ENCODE assay signal across 8 cellular contexts in the genomic region with DNA sequence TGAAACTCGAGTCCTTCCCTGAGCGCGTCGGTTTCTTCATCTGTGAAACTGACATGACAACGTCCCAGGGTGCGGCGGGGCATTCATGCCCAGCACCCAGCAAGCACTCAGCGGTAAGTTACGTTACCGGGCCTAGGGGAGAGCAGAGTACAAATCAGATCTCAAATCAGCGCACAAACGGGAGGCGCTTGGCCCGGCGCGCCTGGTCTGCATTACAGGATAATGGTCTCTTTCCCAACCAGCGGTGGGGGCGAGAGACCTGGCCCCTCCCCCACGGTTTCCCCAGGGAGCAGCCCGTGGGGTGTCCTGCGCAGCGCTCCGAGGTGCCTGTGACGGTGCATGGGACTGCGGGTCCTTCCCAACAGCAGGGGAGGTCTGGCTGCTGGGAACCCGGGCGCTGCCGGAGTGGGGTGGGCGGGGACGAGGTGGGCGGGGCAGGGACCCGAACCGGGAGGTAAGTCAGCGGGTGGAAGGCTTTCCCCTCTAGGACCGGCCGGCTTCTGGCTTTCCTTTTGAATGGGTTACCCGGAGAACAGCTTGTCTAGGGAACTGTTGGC. TPM values are rescaled to one million over a fixed set of nuclear protein-coding genes. Genes with fewer than 3 reads are reported as not detected.
A peak's percentile ranks its signal among the peaks of the same experiment; 100 is the strongest.
DNase-seq lines count a peak whose midpoint lies in the region; ATAC-seq and TF ChIP-seq lines count a peak whose summit lies in the region.

No MANE protein-coding gene starts in this region.

- peak; percentile 30 for DNase-seq in GM10266 (ENCODE audit: extremely low spot score)
- peak; percentile 67 for DNase-seq in fibroblast of villous mesenchyme (ENCODE audit: low read depth)
- peak; percentile 62 to 75 (median 73) for DNase-seq in ovary
- DNase-seq in NCI-H446 treated with DMSO at 0.1 percent for 48 hours (lab: John Stamatoyannopoulos, UW): no peak
- no peak for DNase-seq in caudate nucleus (lab: John Stamatoyannopoulos, UW)
- DNase-seq in cerebellar nuclear complex (lab: John Stamatoyannopoulos, UW): no peak

- no peak for TF ChIP-seq EP300 in ovary (IDR thresholded peaks at IDR 0.05)

- H3K9me3 ChIP-seq in ovary: no peaks in the 10 kb centered on the region

- no peaks in the 10 kb centered on the region for H3K36me3 ChIP-seq in ovary

- 1 to 6% (median 2%) methylated on average over 28 to 37 of the region's 37 CpGs for WGBS in ovary, 3 donors

- H3K27me3 ChIP-seq in ovary: no peaks in the 10 kb centered on the region

- peak; percentile 14 for TF ChIP-seq POLR2A in ovary (IDR thresholded peaks at IDR 0.05)

- peak overlapping the region; percentile 72 for H3K4me3 ChIP-seq in fibroblast of villous mesenchyme (ENCODE audit: low read depth, low read length)
- H3K4me3 ChIP-seq in ovary: peak overlapping the region; percentile 55

- peak; percentile 5; the same call in 1 of the 3 replicates for ATAC-seq in SK-N-SH treated with all-trans-retinoic acid at 6 μM for 48 hours
- ATAC-seq in HG02970 (IDR thresholded peaks at IDR 0.05; ENCODE audit: low FRiP score, unreplicated experiment): no peak

- intact Hi-C loops in ovary (cut with DNase I): loop anchor here (5.0 to 10.0 kb wide), 4 partner anchors 50 to 118 kb away; no protein-coding TSS in a partner anchor

- peaks cover 25% of the 10 kb centered on the region for H3K4me1 ChIP-seq in ovary (ENCODE audit: insufficient read depth)

- H3K27ac ChIP-seq in ovary (peak overlapping the region; percentile 84 to 94), caudate nucleus (ENCODE audit: low read depth, low read length) (no peak overlapping the region)

- TF ChIP-seq CTCF in GM10266 (IDR thresholded peaks at IDR 0.05; ENCODE audit: control insufficient read depth, insufficient read depth, low read depth, missing control alignments): no peak
- TF ChIP-seq CTCF in fibroblast of villous mesenchyme (IDR thresholded peaks at IDR 0.05; ENCODE audit: insufficient read depth, low read depth, low read length): no peak
- TF ChIP-seq CTCF in ovary (IDR thresholded peaks at IDR 0.05): no peak

TF ChIP-seq in SK-N-SH treated with all-trans-retinoic acid at 6 μM for 48 hours, 23 proteins besides CTCF, POLR2A, EP300 and RAD21:
- TF ChIP-seq, protein P1, sequence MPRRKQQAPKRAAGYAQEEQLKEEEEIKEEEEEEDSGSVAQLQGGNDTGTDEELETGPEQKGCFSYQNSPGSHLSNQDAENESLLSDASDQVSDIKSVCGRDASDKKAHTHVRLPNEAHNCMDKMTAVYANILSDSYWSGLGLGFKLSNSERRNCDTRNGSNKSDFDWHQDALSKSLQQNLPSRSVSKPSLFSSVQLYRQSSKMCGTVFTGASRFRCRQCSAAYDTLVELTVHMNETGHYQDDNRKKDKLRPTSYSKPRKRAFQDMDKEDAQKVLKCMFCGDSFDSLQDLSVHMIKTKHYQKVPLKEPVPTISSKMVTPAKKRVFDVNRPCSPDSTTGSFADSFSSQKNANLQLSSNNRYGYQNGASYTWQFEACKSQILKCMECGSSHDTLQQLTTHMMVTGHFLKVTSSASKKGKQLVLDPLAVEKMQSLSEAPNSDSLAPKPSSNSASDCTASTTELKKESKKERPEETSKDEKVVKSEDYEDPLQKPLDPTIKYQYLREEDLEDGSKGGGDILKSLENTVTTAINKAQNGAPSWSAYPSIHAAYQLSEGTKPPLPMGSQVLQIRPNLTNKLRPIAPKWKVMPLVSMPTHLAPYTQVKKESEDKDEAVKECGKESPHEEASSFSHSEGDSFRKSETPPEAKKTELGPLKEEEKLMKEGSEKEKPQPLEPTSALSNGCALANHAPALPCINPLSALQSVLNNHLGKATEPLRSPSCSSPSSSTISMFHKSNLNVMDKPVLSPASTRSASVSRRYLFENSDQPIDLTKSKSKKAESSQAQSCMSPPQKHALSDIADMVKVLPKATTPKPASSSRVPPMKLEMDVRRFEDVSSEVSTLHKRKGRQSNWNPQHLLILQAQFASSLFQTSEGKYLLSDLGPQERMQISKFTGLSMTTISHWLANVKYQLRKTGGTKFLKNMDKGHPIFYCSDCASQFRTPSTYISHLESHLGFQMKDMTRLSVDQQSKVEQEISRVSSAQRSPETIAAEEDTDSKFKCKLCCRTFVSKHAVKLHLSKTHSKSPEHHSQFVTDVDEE (CRISPR knock-in tag; IDR thresholded peaks at IDR 0.05): no peak
- TF ChIP-seq, protein P2, sequence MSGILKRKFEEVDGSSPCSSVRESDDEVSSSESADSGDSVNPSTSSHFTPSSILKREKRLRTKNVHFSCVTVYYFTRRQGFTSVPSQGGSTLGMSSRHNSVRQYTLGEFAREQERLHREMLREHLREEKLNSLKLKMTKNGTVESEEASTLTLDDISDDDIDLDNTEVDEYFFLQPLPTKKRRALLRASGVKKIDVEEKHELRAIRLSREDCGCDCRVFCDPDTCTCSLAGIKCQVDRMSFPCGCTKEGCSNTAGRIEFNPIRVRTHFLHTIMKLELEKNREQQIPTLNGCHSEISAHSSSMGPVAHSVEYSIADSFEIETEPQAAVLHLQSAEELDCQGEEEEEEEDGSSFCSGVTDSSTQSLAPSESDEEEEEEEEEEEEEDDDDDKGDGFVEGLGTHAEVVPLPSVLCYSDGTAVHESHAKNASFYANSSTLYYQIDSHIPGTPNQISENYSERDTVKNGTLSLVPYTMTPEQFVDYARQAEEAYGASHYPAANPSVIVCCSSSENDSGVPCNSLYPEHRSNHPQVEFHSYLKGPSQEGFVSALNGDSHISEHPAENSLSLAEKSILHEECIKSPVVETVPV (CRISPR knock-in tag; IDR thresholded peaks at IDR 0.05): no peak
- no peak for TF ChIP-seq ZFP30 (CRISPR knock-in tag; IDR thresholded peaks at IDR 0.05)
- TF ChIP-seq TCF4 (CRISPR knock-in tag; IDR thresholded peaks at IDR 0.05; ENCODE audit: borderline replicate concordance): no peak
- no peak for TF ChIP-seq RARB (CRISPR knock-in tag; IDR thresholded peaks at IDR 0.05)
- no peak for TF ChIP-seq CSDC2 (CRISPR knock-in tag; IDR thresholded peaks at IDR 0.05)
- TF ChIP-seq, protein P3, sequence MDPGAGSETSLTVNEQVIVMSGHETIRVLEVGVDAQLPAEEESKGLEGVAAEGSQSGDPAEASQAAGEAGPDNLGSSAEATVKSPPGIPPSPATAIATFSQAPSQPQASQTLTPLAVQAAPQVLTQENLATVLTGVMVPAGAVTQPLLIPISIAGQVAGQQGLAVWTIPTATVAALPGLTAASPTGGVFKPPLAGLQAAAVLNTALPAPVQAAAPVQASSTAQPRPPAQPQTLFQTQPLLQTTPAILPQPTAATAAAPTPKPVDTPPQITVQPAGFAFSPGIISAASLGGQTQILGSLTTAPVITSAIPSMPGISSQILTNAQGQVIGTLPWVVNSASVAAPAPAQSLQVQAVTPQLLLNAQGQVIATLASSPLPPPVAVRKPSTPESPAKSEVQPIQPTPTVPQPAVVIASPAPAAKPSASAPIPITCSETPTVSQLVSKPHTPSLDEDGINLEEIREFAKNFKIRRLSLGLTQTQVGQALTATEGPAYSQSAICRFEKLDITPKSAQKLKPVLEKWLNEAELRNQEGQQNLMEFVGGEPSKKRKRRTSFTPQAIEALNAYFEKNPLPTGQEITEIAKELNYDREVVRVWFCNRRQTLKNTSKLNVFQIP (CRISPR knock-in tag; IDR thresholded peaks at IDR 0.05; ENCODE audit: borderline replicate concordance, low read depth): no peak
- TF ChIP-seq ZFP3 (CRISPR knock-in tag; IDR thresholded peaks at IDR 0.05): no peak
- no peak for TF ChIP-seq ZNF70 (CRISPR knock-in tag; IDR thresholded peaks at IDR 0.05)
- no peak for TF ChIP-seq OSR1 (CRISPR knock-in tag; IDR thresholded peaks at IDR 0.05)
- TF ChIP-seq ZNF565 (CRISPR knock-in tag; conservative IDR thresholded peaks at IDR 0.05; ENCODE audit: low read depth): no peak
- no peak for TF ChIP-seq ESRRG (CRISPR knock-in tag; IDR thresholded peaks at IDR 0.05)
- TF ChIP-seq BACH2 (CRISPR knock-in tag; IDR thresholded peaks at IDR 0.05; ENCODE audit: borderline replicate concordance): no peak
- TF ChIP-seq SNAI2 (CRISPR knock-in tag; IDR thresholded peaks at IDR 0.05): no peak
- TF ChIP-seq ISL1 (CRISPR knock-in tag; IDR thresholded peaks at IDR 0.05): no peak
- TF ChIP-seq, protein P4, sequence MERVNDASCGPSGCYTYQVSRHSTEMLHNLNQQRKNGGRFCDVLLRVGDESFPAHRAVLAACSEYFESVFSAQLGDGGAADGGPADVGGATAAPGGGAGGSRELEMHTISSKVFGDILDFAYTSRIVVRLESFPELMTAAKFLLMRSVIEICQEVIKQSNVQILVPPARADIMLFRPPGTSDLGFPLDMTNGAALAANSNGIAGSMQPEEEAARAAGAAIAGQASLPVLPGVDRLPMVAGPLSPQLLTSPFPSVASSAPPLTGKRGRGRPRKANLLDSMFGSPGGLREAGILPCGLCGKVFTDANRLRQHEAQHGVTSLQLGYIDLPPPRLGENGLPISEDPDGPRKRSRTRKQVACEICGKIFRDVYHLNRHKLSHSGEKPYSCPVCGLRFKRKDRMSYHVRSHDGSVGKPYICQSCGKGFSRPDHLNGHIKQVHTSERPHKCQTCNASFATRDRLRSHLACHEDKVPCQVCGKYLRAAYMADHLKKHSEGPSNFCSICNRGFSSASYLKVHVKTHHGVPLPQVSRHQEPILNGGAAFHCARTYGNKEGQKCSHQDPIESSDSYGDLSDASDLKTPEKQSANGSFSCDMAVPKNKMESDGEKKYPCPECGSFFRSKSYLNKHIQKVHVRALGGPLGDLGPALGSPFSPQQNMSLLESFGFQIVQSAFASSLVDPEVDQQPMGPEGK (CRISPR knock-in tag; IDR thresholded peaks at IDR 0.05; ENCODE audit: borderline replicate concordance): no peak
- TF ChIP-seq ARNTL (CRISPR knock-in tag; IDR thresholded peaks at IDR 0.05; ENCODE audit: borderline replicate concordance, low read depth): no peak
- no peak for TF ChIP-seq PPARA (CRISPR knock-in tag; IDR thresholded peaks at IDR 0.05; ENCODE audit: borderline replicate concordance)
- TF ChIP-seq, protein P5, sequence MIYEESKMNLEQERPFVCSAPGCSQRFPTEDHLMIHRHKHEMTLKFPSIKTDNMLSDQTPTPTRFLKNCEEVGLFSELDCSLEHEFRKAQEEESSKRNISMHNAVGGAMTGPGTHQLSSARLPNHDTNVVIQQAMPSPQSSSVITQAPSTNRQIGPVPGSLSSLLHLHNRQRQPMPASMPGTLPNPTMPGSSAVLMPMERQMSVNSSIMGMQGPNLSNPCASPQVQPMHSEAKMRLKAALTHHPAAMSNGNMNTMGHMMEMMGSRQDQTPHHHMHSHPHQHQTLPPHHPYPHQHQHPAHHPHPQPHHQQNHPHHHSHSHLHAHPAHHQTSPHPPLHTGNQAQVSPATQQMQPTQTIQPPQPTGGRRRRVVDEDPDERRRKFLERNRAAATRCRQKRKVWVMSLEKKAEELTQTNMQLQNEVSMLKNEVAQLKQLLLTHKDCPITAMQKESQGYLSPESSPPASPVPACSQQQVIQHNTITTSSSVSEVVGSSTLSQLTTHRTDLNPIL (CRISPR knock-in tag; IDR thresholded peaks at IDR 0.05; ENCODE audit: low read depth): no peak
- no peak for TF ChIP-seq TOX (CRISPR knock-in tag; IDR thresholded peaks at IDR 0.05; ENCODE audit: borderline replicate concordance)
TF ChIP-seq in SK-N-SH treated with all-trans-retinoic acid at 6 μM for 48 hours: peak in this region for 0.

RNA-seq across cellular contexts. Expression of a gene that starts 1.0 kb away (rescaled TPM):
- 14.8 and 18.6 TPM in 2 replicates for total RNA-seq in fibroblast of villous mesenchyme
- total RNA-seq in ovary: 10 to 100 TPM; 17.2 to 38.5 (median 24.0) TPM
- polyA plus RNA-seq in ovary: 10 to 100 TPM in 1 of 2 donors, 1 to 10 TPM in 1; 9.4 to 19.4 TPM

Comparison
In these comparisons a context has a peak if more than half of its experiments do, and no peak if none do; other contexts are left out.
1. DNase-seq: peak in GM10266 (single experiment), fibroblast of villous mesenchyme (single experiment) and ovary (5 of 5); none in NCI-H446 treated with DMSO at 0.1 percent for 48 hours (single experiment), caudate nucleus (0 of 61) and cerebellar nuclear complex (0 of 2).